Comparison of ENCODE assay signal across 1 cellular context in the genomic region with DNA sequence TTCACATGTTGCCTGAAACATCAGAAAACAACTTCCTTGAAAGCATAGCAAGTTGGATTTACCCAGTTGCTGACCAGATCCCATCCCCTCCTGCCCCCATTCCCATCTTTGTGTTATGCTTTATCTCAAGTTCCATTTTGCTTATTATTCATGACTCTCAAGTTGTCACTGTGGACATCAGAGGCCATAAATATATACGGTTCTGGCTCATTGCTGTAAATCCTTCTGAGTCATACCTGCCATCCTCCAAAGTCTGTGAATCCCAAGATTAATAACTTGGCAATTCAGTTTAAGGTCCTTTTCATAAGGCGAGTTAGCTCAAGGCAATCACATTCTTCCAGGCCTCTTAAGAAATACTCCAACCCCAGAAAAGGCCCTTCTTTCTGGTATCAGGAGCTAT.
TF ChIP-seq lines count a peak whose summit lies in the region.

No MANE protein-coding gene starts in this region.

TF ChIP-seq in SK-N-SH, 30 proteins besides CTCF, POLR2A, EP300 and RAD21 (continued from another document):
- TF ChIP-seq FOSL2 (IDR thresholded peaks at IDR 0.05; ENCODE audit: borderline replicate concordance, low read depth), result peak; percentile 88; the same call in 1 of the 2 replicates
- TF ChIP-seq RCOR1 (IDR thresholded peaks at IDR 0.05; ENCODE audit: low read length), result peak; percentile 21; the same call in 1 of the 2 replicates
- peak; percentile 99 for TF ChIP-seq TCF12 (IDR thresholded peaks at IDR 0.05)
- TF ChIP-seq JUND (IDR thresholded peaks at IDR 0.05), result peak; percentile 97
- TF ChIP-seq, protein P1, sequence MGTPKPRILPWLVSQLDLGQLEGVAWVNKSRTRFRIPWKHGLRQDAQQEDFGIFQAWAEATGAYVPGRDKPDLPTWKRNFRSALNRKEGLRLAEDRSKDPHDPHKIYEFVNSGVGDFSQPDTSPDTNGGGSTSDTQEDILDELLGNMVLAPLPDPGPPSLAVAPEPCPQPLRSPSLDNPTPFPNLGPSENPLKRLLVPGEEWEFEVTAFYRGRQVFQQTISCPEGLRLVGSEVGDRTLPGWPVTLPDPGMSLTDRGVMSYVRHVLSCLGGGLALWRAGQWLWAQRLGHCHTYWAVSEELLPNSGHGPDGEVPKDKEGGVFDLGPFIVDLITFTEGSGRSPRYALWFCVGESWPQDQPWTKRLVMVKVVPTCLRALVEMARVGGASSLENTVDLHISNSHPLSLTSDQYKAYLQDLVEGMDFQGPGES (IDR thresholded peaks at IDR 0.05; ENCODE audit: low read depth, low read length), result no peak
- TF ChIP-seq SIN3A (IDR thresholded peaks at IDR 0.05; ENCODE audit: borderline replicate concordance, low read depth, low read length), result peak; percentile 96
- no peak for TF ChIP-seq ELF1 (IDR thresholded peaks at IDR 0.05)
- peak; percentile 81 for TF ChIP-seq NFIC (IDR thresholded peaks at IDR 0.05; ENCODE audit: borderline replicate concordance)
- TF ChIP-seq FOXM1 (IDR thresholded peaks at IDR 0.05; ENCODE audit: low read depth), result peak; percentile 77
- no peak for TF ChIP-seq FOXJ3 (CRISPR knock-in tag; IDR thresholded peaks at IDR 0.05)
- TF ChIP-seq, protein P2, sequence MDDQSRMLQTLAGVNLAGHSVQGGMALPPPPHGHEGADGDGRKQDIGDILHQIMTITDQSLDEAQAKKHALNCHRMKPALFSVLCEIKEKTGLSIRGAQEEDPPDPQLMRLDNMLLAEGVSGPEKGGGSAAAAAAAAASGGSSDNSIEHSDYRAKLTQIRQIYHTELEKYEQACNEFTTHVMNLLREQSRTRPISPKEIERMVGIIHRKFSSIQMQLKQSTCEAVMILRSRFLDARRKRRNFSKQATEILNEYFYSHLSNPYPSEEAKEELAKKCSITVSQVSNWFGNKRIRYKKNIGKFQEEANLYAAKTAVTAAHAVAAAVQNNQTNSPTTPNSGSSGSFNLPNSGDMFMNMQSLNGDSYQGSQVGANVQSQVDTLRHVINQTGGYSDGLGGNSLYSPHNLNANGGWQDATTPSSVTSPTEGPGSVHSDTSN (IDR thresholded peaks at IDR 0.05), result peak; percentile 99
- TF ChIP-seq POLR2AphosphoS5 (IDR thresholded peaks at IDR 0.05; ENCODE audit: low read depth, low read length), result peak; percentile 88
- TF ChIP-seq TEAD4 (IDR thresholded peaks at IDR 0.05; ENCODE audit: borderline replicate concordance, insufficient read depth), result peak; percentile 75
TF ChIP-seq in SK-N-SH: peak in this region for 13.
